ENCODE assay signal across 14 cellular contexts in genomic region chr15:92316586-92317295, GRCh38.
A peak's percentile ranks its signal among the peaks of the same experiment; 100 is the strongest.
DNase-seq lines count a peak whose midpoint lies in the region; ATAC-seq and TF ChIP-seq lines count a peak whose summit lies in the region.
"Had no signal": no experiment of that assay in that cellular context is flagged by ENCODE, and none has a peak within 500 bp of the region (broad histone marks: within the 10 kb centered on the region; RNA-seq: fewer than 3 reads in every experiment).

No MANE protein-coding gene starts in this region.

- no peak for ATAC-seq in GM18909 (IDR thresholded peaks at IDR 0.05; ENCODE audit: poor library complexity, unreplicated experiment)
- ATAC-seq in stimulated activated naive CD8-positive, alpha-beta T cell treated with anti-CD3 and anti-CD28 coated beads, Interleukin-15, amount 100 ng/mL, for 72 hours, result no peak
- ATAC-seq: HepG2 had no signal

- H3K36me3 Mint-ChIP-seq in T-helper 2 cell treated with Interferon-gamma antibody and Interleukin-4, amounts not matched to agents 5 μg/mL and 100 μg/mL, for 36 hours (ENCODE audit: low read depth), result no peaks in the 10 kb centered on the region
- H3K36me3 Mint-ChIP-seq: CD4-positive, CD25-positive, alpha-beta regulatory T cell had no signal

- peak overlapping the region; percentile 20 for H3K4me3 ChIP-seq in WERI-Rb-1 (ENCODE audit: low read depth, low read length)
- H3K4me3 ChIP-seq: BLaER1 treated with 17β-estradiol and CSF1 and Interleukin-3, amounts not matched to agents 10 nM and 100 nM; GM23248; HAP-1 had no signal

- H3K27me3 Mint-ChIP-seq in stimulated activated naive CD8-positive, alpha-beta T cell treated with anti-CD3 and anti-CD28 coated beads, Interleukin-15, amount 100 ng/mL, for 72 hours, result peaks cover 14% of the 10 kb centered on the region
- H3K27me3 Mint-ChIP-seq in T-helper 2 cell treated with Interferon-gamma antibody and Interleukin-4, amounts not matched to agents 5 μg/mL and 100 μg/mL, for 36 hours (ENCODE audit: low read depth), result no peaks in the 10 kb centered on the region

- H3K27ac ChIP-seq in WERI-Rb-1, result no peak overlapping the region; the same call in 1 of the 2 replicates
- H3K27ac ChIP-seq: BLaER1 treated with 17β-estradiol and CSF1 and Interleukin-3, amounts not matched to agents 10 nM and 100 nM; GM23248 had no signal

- peak; percentile 24 for DNase-seq in LHCN-M2 (ENCODE audit: low read depth)
- DNase-seq in WERI-Rb-1, result peak; percentile 83
- peak; percentile 31 for DNase-seq in iPS-NIHi11 (ENCODE audit: low spot score)
- peak; percentile 42 for DNase-seq in retina
- DNase-seq in activated CD4-positive, alpha-beta T cell treated with anti-CD3 and anti-CD28 coated beads, Interleukin-2, amount 50 U/mL, for 48 hours, result no peak
- DNase-seq in stimulated activated naive CD8-positive, alpha-beta T cell treated with anti-CD3 and anti-CD28 coated beads, Interleukin-15, amount 100 ng/mL, for 72 hours, result no peak
- DNase-seq in T-helper 2 cell treated with Interferon-gamma antibody and Interleukin-4, amounts not matched to agents 5 μg/mL and 100 μg/mL, for 36 hours (ENCODE audit: low spot score), result no peak
- DNase-seq: ACHN; CD4-positive, CD25-positive, alpha-beta regulatory T cell; GM23248 had no signal

- no peaks in the 10 kb centered on the region for H3K36me3 ChIP-seq in WERI-Rb-1
- H3K36me3 ChIP-seq: BLaER1 treated with 17β-estradiol and CSF1 and Interleukin-3, amounts not matched to agents 10 nM and 100 nM; HAP-1 had no signal

- 0 out of 2 replicates have a peak, but pooled peaks have one; percentile 11 for TF ChIP-seq CTCF in WERI-Rb-1 (IDR thresholded peaks at IDR 0.05; ENCODE audit: low read depth, low read length)

- H3K9me3 ChIP-seq in WERI-Rb-1 (ENCODE audit: severe bottlenecking), result no peaks in the 10 kb centered on the region
- H3K9me3 ChIP-seq: HAP-1 had no signal

- H3K4me1 Mint-ChIP-seq in stimulated activated naive CD8-positive, alpha-beta T cell treated with anti-CD3 and anti-CD28 coated beads, Interleukin-15, amount 100 ng/mL, for 72 hours, result no peaks in the 10 kb centered on the region
- H3K4me1 Mint-ChIP-seq in T-helper 2 cell treated with Interferon-gamma antibody and Interleukin-4, amounts not matched to agents 5 μg/mL and 100 μg/mL, for 36 hours (ENCODE audit: low read depth), result no peaks in the 10 kb centered on the region
- H3K4me1 Mint-ChIP-seq: CD4-positive, CD25-positive, alpha-beta regulatory T cell had no signal

- no peaks in the 10 kb centered on the region for H3K27me3 ChIP-seq in WERI-Rb-1 (ENCODE audit: insufficient read depth, low read depth, severe bottlenecking)
- H3K27me3 ChIP-seq: BLaER1 treated with 17β-estradiol and CSF1 and Interleukin-3, amounts not matched to agents 10 nM and 100 nM had no signal

- H3K27ac Mint-ChIP-seq in stimulated activated naive CD8-positive, alpha-beta T cell treated with anti-CD3 and anti-CD28 coated beads, Interleukin-15, amount 100 ng/mL, for 72 hours, result no peak overlapping the region
- no peak overlapping the region for H3K27ac Mint-ChIP-seq in T-helper 2 cell treated with Interferon-gamma antibody and Interleukin-4, amounts not matched to agents 5 μg/mL and 100 μg/mL, for 36 hours

- H3K9me3 Mint-ChIP-seq in stimulated activated naive CD8-positive, alpha-beta T cell treated with anti-CD3 and anti-CD28 coated beads, Interleukin-15, amount 100 ng/mL, for 72 hours, result peaks cover 4 to 9% of the 10 kb centered on the region in 2 donors
- no peaks in the 10 kb centered on the region for H3K9me3 Mint-ChIP-seq in T-helper 2 cell treated with Interferon-gamma antibody and Interleukin-4, amounts not matched to agents 5 μg/mL and 100 μg/mL, for 36 hours

- H3K4me3 Mint-ChIP-seq in stimulated activated naive CD8-positive, alpha-beta T cell treated with anti-CD3 and anti-CD28 coated beads, Interleukin-15, amount 100 ng/mL, for 72 hours, result no peak overlapping the region
- H3K4me3 Mint-ChIP-seq in T-helper 2 cell treated with Interferon-gamma antibody and Interleukin-4, amounts not matched to agents 5 μg/mL and 100 μg/mL, for 36 hours, result no peak overlapping the region
- H3K4me3 Mint-ChIP-seq: CD4-positive, CD25-positive, alpha-beta regulatory T cell had no signal

Comparison
In these comparisons a context has a peak if more than half of its experiments do, and no peak if none do; other contexts are left out.
1. DNase-seq: peak in LHCN-M2 (single experiment), WERI-Rb-1 (single experiment), iPS-NIHi11 (single experiment) and retina (single experiment); none in activated CD4-positive, alpha-beta T cell treated with anti-CD3 and anti-CD28 coated beads, Interleukin-2, amount 50 U/mL, for 48 hours (0 of 2), stimulated activated naive CD8-positive, alpha-beta T cell treated with anti-CD3 and anti-CD28 coated beads, Interleukin-15, amount 100 ng/mL, for 72 hours (0 of 2) and T-helper 2 cell treated with Interferon-gamma antibody and Interleukin-4, amounts not matched to agents 5 μg/mL and 100 μg/mL, for 36 hours (single experiment).